17 cellular contexts compared by ENCODE assay signal in genomic region chr7:19146699-19147098, GRCh38. TPM values are rescaled to one million over a fixed set of nuclear protein-coding genes. Genes with fewer than 3 reads are reported as not detected.
DNase-seq lines count a peak whose midpoint lies in the region; ATAC-seq and TF ChIP-seq lines count a peak whose summit lies in the region.
"Had no signal": no experiment of that assay in that cellular context is flagged by ENCODE, and none has a peak within 500 bp of the region (broad histone marks: within the 10 kb centered on the region; RNA-seq: fewer than 3 reads in every experiment).

No MANE protein-coding gene starts in this region.

- peak; percentile 60 to 73 for DNase-seq in cardiac muscle cell (ENCODE audit: low read depth in 1 of 2, low spot score in 1 of 2)
- no peak for DNase-seq in right atrium auricular region (ENCODE audit: low spot score)
- no peak for DNase-seq in RWPE2 (ENCODE audit: low spot score)
- peak; percentile 37 for DNase-seq in fibroblast of villous mesenchyme (ENCODE audit: low read depth)
- DNase-seq in OCI-M2 (lab: John Stamatoyannopoulos, UW; ENCODE audit: unreplicated experiment), result no peak
- DNase-seq: activated CD8-positive, alpha-beta T cell treated with anti-CD3 and anti-CD28 coated beads for 36 hours; activated naive CD8-positive, alpha-beta T cell treated with anti-CD3 and anti-CD28 coated beads, Interleukin-2, amount 10 ng/mL, durations not matched to agents 7 days and 5 days; effector memory CD8-positive, alpha-beta T cell; islet precursor cell; NCI-H774 had no signal

- H3K36me3 ChIP-seq in cardiac muscle cell, result no peaks in the 10 kb centered on the region
- H3K36me3 ChIP-seq in right atrium auricular region, result no peaks in the 10 kb centered on the region
- no peaks in the 10 kb centered on the region for H3K36me3 ChIP-seq in RWPE2 (ENCODE audit: low read depth)

- no peaks in the 10 kb centered on the region for H3K9me3 ChIP-seq in cardiac muscle cell (ENCODE audit: low read depth)
- no peaks in the 10 kb centered on the region for H3K9me3 ChIP-seq in right atrium auricular region
- H3K9me3 ChIP-seq in RWPE2 (ENCODE audit: severe bottlenecking), result no peaks in the 10 kb centered on the region

- H3K27ac ChIP-seq in cardiac muscle cell, result no peak overlapping the region
- no peak overlapping the region for H3K27ac ChIP-seq in right atrium auricular region
- no peak overlapping the region for H3K27ac ChIP-seq in RWPE2 (ENCODE audit: poor library complexity, severe bottlenecking)

- no peak overlapping the region for H3K4me3 ChIP-seq in cardiac muscle cell
- H3K4me3 ChIP-seq in right atrium auricular region, result no peak overlapping the region
- no peak overlapping the region for H3K4me3 ChIP-seq in RWPE2 (ENCODE audit: severe bottlenecking)
- H3K4me3 ChIP-seq in fibroblast of villous mesenchyme (ENCODE audit: low read depth, low read length), result no peak overlapping the region

- H3K27me3 ChIP-seq in cardiac muscle cell (peaks cover 59% of the 10 kb centered on the region), right atrium auricular region (peaks cover 3 to 5% of the 10 kb centered on the region in 2 donors), RWPE2 (ENCODE audit: insufficient read depth, poor library complexity, severe bottlenecking) (peaks cover 55% of the 10 kb centered on the region)

- H3K4me1 ChIP-seq in cardiac muscle cell (ENCODE audit: low read depth) (peaks cover 4% of the 10 kb centered on the region), right atrium auricular region (peaks cover 0 to 14% of the 10 kb centered on the region in 2 donors), RWPE2 (ENCODE audit: insufficient read depth, poor library complexity, severe bottlenecking) (no peaks in the 10 kb centered on the region)

- ATAC-seq in RWPE2 (ENCODE audit: low read depth) (peak; percentile 41; the same call in 1 of the 3 replicates), HG03159 (IDR thresholded peaks at IDR 0.05; ENCODE audit: unreplicated experiment) (no peak), HG03432 (IDR thresholded peaks at IDR 0.05; ENCODE audit: unreplicated experiment) (no peak), GM19324 (IDR thresholded peaks at IDR 0.05; ENCODE audit: low FRiP score, unreplicated experiment) (no peak)
- ATAC-seq: activated CD8-positive, alpha-beta T cell treated with anti-CD3 and anti-CD28 coated beads for 36 hours; effector memory CD8-positive, alpha-beta T cell; stimulated activated memory B cell treated with anti-CD40 and anti-IgM and Interleukin-4, amounts not matched to agents 10 μg/mL and 1 μg/mL and 100 μg/mL, for 72 hours had no signal

- TF ChIP-seq CTCF in cardiac muscle cell (IDR thresholded peaks at IDR 0.05; ENCODE audit: low read depth, low read length) (no peak), right atrium auricular region (IDR thresholded peaks at IDR 0.05) (no peak), RWPE2 (IDR thresholded peaks at IDR 0.05; ENCODE audit: poor library complexity, severe bottlenecking) (no peak), fibroblast of villous mesenchyme (IDR thresholded peaks at IDR 0.05; ENCODE audit: insufficient read depth, low read depth, low read length) (no peak)

RNA-seq across cellular contexts. Expression of gene FERD3L, which starts 1.5 kb away (rescaled TPM):
- total RNA-seq in cardiac muscle cell (not detected in 2 replicates), right atrium auricular region (not detected), fibroblast of villous mesenchyme (not detected in 2 replicates)
- polyA plus RNA-seq in cardiac muscle cell, result not detected in 2 replicates
- total RNA-seq: activated CD8-positive, alpha-beta T cell treated with anti-CD3 and anti-CD28 coated beads for 36 hours; activated naive CD8-positive, alpha-beta T cell treated with anti-CD3 and anti-CD28 coated beads, Interleukin-2, amount 10 ng/mL, durations not matched to agents 7 days and 5 days; G401; neural crest cell had no signal
- polyA plus RNA-seq: AG04450 had no signal

RNA-seq across cellular contexts. Expression of gene TWIST1, which starts 29.3 kb away (rescaled TPM):
- total RNA-seq in cardiac muscle cell (43.5 and 44.6 TPM in 2 replicates), right atrium auricular region (1 to 10 TPM; 1.9 to 6.2 TPM), fibroblast of villous mesenchyme (16.4 and 19.3 TPM in 2 replicates)
- 21.4 and 21.9 TPM in 2 replicates for polyA plus RNA-seq in cardiac muscle cell
- total RNA-seq: activated naive CD8-positive, alpha-beta T cell treated with anti-CD3 and anti-CD28 coated beads, Interleukin-2, amount 10 ng/mL, durations not matched to agents 7 days and 5 days had no signal

Comparison
In these comparisons a context has a peak if more than half of its experiments do, and no peak if none do; other contexts are left out.
1. DNase-seq: peak in cardiac muscle cell (2 of 2) and fibroblast of villous mesenchyme (single experiment); none in right atrium auricular region (single experiment), RWPE2 (single experiment) and OCI-M2 (single experiment).